ENCODE assay signal across 1 cellular context in genomic region chr18:40088130-40088529, GRCh38.
TF ChIP-seq lines count a peak whose summit lies in the region.

No MANE protein-coding gene starts in this region.

TF ChIP-seq in H1, 55 proteins besides CTCF, POLR2A, EP300 and RAD21 (continued from another document):
- TF ChIP-seq CHD7 (IDR thresholded peaks at IDR 0.05; ENCODE audit: insufficient replicate concordance, low read length) (no peak), ATF3 (IDR thresholded peaks at IDR 0.05; ENCODE audit: insufficient read depth, low read depth, low read length) (no peak), CBX8 (IDR thresholded peaks at IDR 0.05; ENCODE audit: borderline replicate concordance, low read depth, low read length) (no peak), ATF2 (IDR thresholded peaks at IDR 0.05; ENCODE audit: low read length) (no peak), RBBP5 (IDR thresholded peaks at IDR 0.05; ENCODE audit: borderline replicate concordance, low read depth, low read length) (no peak), CREB1 (IDR thresholded peaks at IDR 0.05) (no peak), POLR2AphosphoS5 (IDR thresholded peaks at IDR 0.05; ENCODE audit: low read depth, low read length) (no peak), KDM4A (IDR thresholded peaks at IDR 0.05; ENCODE audit: low read depth, low read length, severe bottlenecking) (no peak)
